20 cellular contexts compared by ENCODE assay signal in the genomic region with DNA sequence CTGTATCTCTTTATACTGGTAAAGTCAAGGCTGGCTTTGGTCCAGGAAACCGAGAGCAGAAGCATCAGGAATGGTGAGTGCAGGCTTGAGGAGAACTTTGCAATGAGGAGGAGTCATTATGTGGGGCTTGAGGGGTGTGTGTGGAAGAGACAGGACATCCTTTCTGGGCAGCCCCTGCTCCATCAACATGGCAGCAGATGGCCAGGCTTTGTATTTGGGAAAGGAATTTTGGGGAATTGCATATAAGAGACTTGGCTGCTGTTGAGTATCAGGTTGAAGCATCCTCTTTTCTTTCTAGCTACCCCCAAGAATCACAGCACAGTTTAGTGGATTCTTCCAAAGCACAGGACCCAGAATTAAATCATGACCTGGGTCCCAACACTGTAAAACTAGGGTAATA. TPM values are rescaled to one million over a fixed set of nuclear protein-coding genes. Genes with fewer than 3 reads are reported as not detected.
A peak's percentile ranks its signal among the peaks of the same experiment; 100 is the strongest.
DNase-seq lines count a peak whose midpoint lies in the region; ATAC-seq and TF ChIP-seq lines count a peak whose summit lies in the region.
"Had no signal": no experiment of that assay in that cellular context is flagged by ENCODE, and none has a peak within 500 bp of the region (broad histone marks: within the 10 kb centered on the region; RNA-seq: fewer than 3 reads in every experiment).

No MANE protein-coding gene starts in this region.

- H2BK120ac ChIP-seq in neuronal stem cell (ENCODE audit: low read depth, low read length) = no peak overlapping the region

- no peak overlapping the region for H2BK5ac ChIP-seq in neuronal stem cell (ENCODE audit: low read length)

- no peak overlapping the region for H2BK15ac ChIP-seq in neuronal stem cell (ENCODE audit: low read length)

- H3K27me3 ChIP-seq in body of pancreas (no peaks in the 10 kb centered on the region), neuronal stem cell (ENCODE audit: control insufficient read depth in 3 of 3, insufficient read depth in 3 of 3, low read depth in 1 of 3, low read length in 3 of 3) (no peaks in the 10 kb centered on the region)
- H3K27me3 ChIP-seq: BE2C had no signal

- no peak overlapping the region for H4K8ac ChIP-seq in neuronal stem cell (ENCODE audit: low read depth, low read length)

- no peak overlapping the region for H3K27ac ChIP-seq in HEK293 (ENCODE audit: extremely low read depth, low read depth, low read length)
- H3K27ac ChIP-seq in body of pancreas = peak overlapping the region in 3 of 4 donors; percentile 11 to 48 (median 25)
- H3K27ac ChIP-seq in neuronal stem cell (replicated peaks; ENCODE audit: low read length) = no peak overlapping the region

- no peak overlapping the region for H3K4me2 ChIP-seq in neuronal stem cell (ENCODE audit: insufficient read depth, low read length, poor library complexity, severe bottlenecking)
- H3K4me2 ChIP-seq: GM23338 had no signal

- no peaks in the 10 kb centered on the region for H3K9me3 Mint-ChIP-seq in activated CD4-positive, alpha-beta T cell treated with anti-CD3 and anti-CD28 coated beads, Interleukin-2, amount 10 ng/mL, durations not matched to agents 24 days and 14 days
- H3K9me3 Mint-ChIP-seq: CD4-positive, CD25-positive, alpha-beta regulatory T cell; CD8-positive, alpha-beta memory T cell; GM23338 had no signal

- no peaks in the 10 kb centered on the region for H3K4me1 Mint-ChIP-seq in activated CD4-positive, alpha-beta T cell treated with anti-CD3 and anti-CD28 coated beads, Interleukin-2, amount 10 ng/mL, durations not matched to agents 24 days and 14 days
- H3K4me1 Mint-ChIP-seq: CD4-positive, CD25-positive, alpha-beta regulatory T cell; CD8-positive, alpha-beta memory T cell had no signal

- TF ChIP-seq POLR2A in body of pancreas (IDR thresholded peaks at IDR 0.05) = no peak

- H3K4me1 ChIP-seq in HEK293 (ENCODE audit: control insufficient read depth, insufficient read depth, low read length) (no peaks in the 10 kb centered on the region), body of pancreas (peaks cover 43% of the 10 kb centered on the region), neuronal stem cell (ENCODE audit: control insufficient read depth in 2 of 2, insufficient read depth in 1 of 2, low read depth in 1 of 2, low read length in 2 of 2) (peaks cover 21 to 30% of the 10 kb centered on the region in 2 donors)
- H3K4me1 ChIP-seq: BE2C had no signal

- no peaks in the 10 kb centered on the region for H3K36me3 Mint-ChIP-seq in activated CD4-positive, alpha-beta T cell treated with anti-CD3 and anti-CD28 coated beads, Interleukin-2, amount 10 ng/mL, durations not matched to agents 24 days and 14 days (ENCODE audit: low read depth)
- H3K36me3 Mint-ChIP-seq: CD4-positive, CD25-positive, alpha-beta regulatory T cell; CD8-positive, alpha-beta memory T cell had no signal

- no peak overlapping the region for H3K4me3 ChIP-seq in HEK293 (ENCODE audit: low read depth, low read length)
- H3K4me3 ChIP-seq in body of pancreas = no peak overlapping the region
- H3K4me3 ChIP-seq in neuronal stem cell (ENCODE audit: low read length in 2 of 2) = no peak overlapping the region
- H3K4me3 ChIP-seq: GM23338 had no signal

- H3K27me3 Mint-ChIP-seq in activated CD4-positive, alpha-beta T cell treated with anti-CD3 and anti-CD28 coated beads, Interleukin-2, amount 10 ng/mL, durations not matched to agents 24 days and 14 days = no peaks in the 10 kb centered on the region
- H3K27me3 Mint-ChIP-seq: CD8-positive, alpha-beta memory T cell had no signal

- no peaks in the 10 kb centered on the region for H3K79me1 ChIP-seq in neuronal stem cell (ENCODE audit: low read depth, low read length)

- no peak overlapping the region for H2AFZ ChIP-seq in neuronal stem cell (ENCODE audit: low read length)
- H2AFZ ChIP-seq: GM23338 had no signal

- no peak overlapping the region for H3K9ac ChIP-seq in neuronal stem cell (ENCODE audit: low read depth, low read length, poor library complexity)

- no peak overlapping the region for H3K4me3 Mint-ChIP-seq in activated CD4-positive, alpha-beta T cell treated with anti-CD3 and anti-CD28 coated beads, Interleukin-2, amount 10 ng/mL, durations not matched to agents 24 days and 14 days
- H3K4me3 Mint-ChIP-seq: CD4-positive, CD25-positive, alpha-beta regulatory T cell; CD8-positive, alpha-beta memory T cell; GM23338 had no signal

- TF ChIP-seq CTCF in HEK293 (tag by site-specific recombination; IDR thresholded peaks at IDR 0.05) (no peak), body of pancreas (IDR thresholded peaks at IDR 0.05) (no peak)

- H3K9me3 ChIP-seq in HEK293 (ENCODE audit: control insufficient read depth, insufficient read depth, low read depth, low read length) = no peaks in the 10 kb centered on the region
- no peaks in the 10 kb centered on the region for H3K9me3 ChIP-seq in body of pancreas
- no peaks in the 10 kb centered on the region for H3K9me3 ChIP-seq in neuronal stem cell (replicated peaks in 1 of 2; ENCODE audit: control insufficient read depth in 2 of 2, insufficient read depth in 1 of 2, low read depth in 1 of 2, low read length in 2 of 2)
- H3K9me3 ChIP-seq: BE2C had no signal

- peak overlapping the region; percentile 73 for H3K18ac ChIP-seq in neuronal stem cell (ENCODE audit: low read length)

- H4K91ac ChIP-seq in neuronal stem cell (ENCODE audit: low read depth, low read length, poor library complexity) = peak overlapping the region; percentile 74

- H3K4ac ChIP-seq in neuronal stem cell (ENCODE audit: low read length) = no peak overlapping the region

- no peak overlapping the region for H3K27ac Mint-ChIP-seq in activated CD4-positive, alpha-beta T cell treated with anti-CD3 and anti-CD28 coated beads, Interleukin-2, amount 10 ng/mL, durations not matched to agents 24 days and 14 days
- H3K27ac Mint-ChIP-seq: CD4-positive, CD25-positive, alpha-beta regulatory T cell; CD8-positive, alpha-beta memory T cell; GM23338 had no signal

- ATAC-seq in body of pancreas (no peak), HG03175 (IDR thresholded peaks at IDR 0.05; ENCODE audit: unreplicated experiment) (no peak), HG02610 (IDR thresholded peaks at IDR 0.05; ENCODE audit: unreplicated experiment) (no peak)
- ATAC-seq: GM23338 had no signal

- WGBS in body of pancreas, 2 donors = 50 to 53% methylated on average over 1 of the region's 1 CpG
- no CpG with 5 or more reads among the region's 1 CpG for WGBS in neuronal stem cell (ENCODE audit: extremely low coverage in 2 of 2, insufficient read length in 2 of 2, insufficient replicate concordance in 1 of 2), 2 donors

- no peak overlapping the region for H3K23ac ChIP-seq in neuronal stem cell (ENCODE audit: low read depth, low read length, poor library complexity)

- CTCF ChIA-PET in HEK293 (lab: Yijun Ruan, JAX) = no interaction called here

- no peak overlapping the region for H2AK5ac ChIP-seq in neuronal stem cell (ENCODE audit: low read depth, low read length)

- H2BK12ac ChIP-seq in neuronal stem cell (ENCODE audit: low read length) = no peak overlapping the region

- POLR2A ChIA-PET in HEK293 (lab: Yijun Ruan, JAX) = no interaction called here

- H3K14ac ChIP-seq in neuronal stem cell (ENCODE audit: low read length) = peak overlapping the region; percentile 61

- no peak for DNase-seq in body of pancreas
- no peak for DNase-seq in neuronal stem cell (ENCODE audit: low spot score)
- DNase-seq in NCI-H1436 (lab: John Stamatoyannopoulos, UW) = no peak
- no peak for DNase-seq in activated CD4-positive, alpha-beta T cell treated with anti-CD3 and anti-CD28 coated beads, Interleukin-2, amount 10 ng/mL, durations not matched to agents 24 days and 14 days
- DNase-seq: ACHN; BE2C; C1 segment of cervical spinal cord; CD4-positive, CD25-positive, alpha-beta regulatory T cell; CD8-positive, alpha-beta memory T cell; COR-L47; DMS153; DMS79; GDM1; H7 had no signal

- intact Hi-C loops in body of pancreas (cut with DNase I) = no loop called here
- intact Hi-C loops in activated CD4-positive, alpha-beta T cell treated with anti-CD3 and anti-CD28 coated beads, Interleukin-2, amount 10 ng/mL, durations not matched to agents 24 days and 14 days (cut with micrococcal nuclease) = no loop called here

- H3K36me3 ChIP-seq in HEK293 (ENCODE audit: control insufficient read depth in 2 of 2, insufficient read depth in 1 of 2, low read length in 2 of 2) (no peaks in the 10 kb centered on the region), body of pancreas (replicated peaks in 1 of 2; ENCODE audit: insufficient read depth in 1 of 2, low read depth in 2 of 2) (no peaks in the 10 kb centered on the region), neuronal stem cell (replicated peaks in 1 of 2; ENCODE audit: control insufficient read depth in 2 of 2, insufficient read depth in 2 of 2, low read length in 2 of 2) (no peaks in the 10 kb centered on the region)
- H3K36me3 ChIP-seq: BE2C had no signal

RNA-seq across cellular contexts. Expression of a gene that starts 33.4 kb away (rescaled TPM):
- total RNA-seq in body of pancreas = 10 to 100 TPM; 20.4 to 23.1 TPM
- polyA plus RNA-seq in neuronal stem cell (2013, experiment 1 of 2) = 0.31 TPM
- 0.40 TPM for polyA plus RNA-seq in neuronal stem cell (2013, experiment 2 of 2)
- not detected in 2 replicates for total RNA-seq in activated CD4-positive, alpha-beta T cell treated with anti-CD3 and anti-CD28 coated beads, Interleukin-2, amount 10 ng/mL, durations not matched to agents 24 days and 14 days
- total RNA-seq: CD4-positive, CD25-positive, alpha-beta regulatory T cell; CD8-positive, alpha-beta memory T cell; Daoy; GM23338; H7; HT1080 had no signal
- polyA plus RNA-seq: CD4-positive, CD25-positive, alpha-beta regulatory T cell; CD8-positive, alpha-beta memory T cell; GM23338 had no signal

RNA-seq across cellular contexts. Expression of a gene that starts 55.8 kb away (rescaled TPM):
- total RNA-seq in body of pancreas = 1 to 10 TPM; 7.5 to 8.6 TPM
- 19.1 TPM for polyA plus RNA-seq in neuronal stem cell (2013, experiment 1 of 2)
- 19.2 TPM for polyA plus RNA-seq in neuronal stem cell (2013, experiment 2 of 2)
- 0.62 and 0.98 TPM in 2 replicates for total RNA-seq in activated CD4-positive, alpha-beta T cell treated with anti-CD3 and anti-CD28 coated beads, Interleukin-2, amount 10 ng/mL, durations not matched to agents 24 days and 14 days

Comparison
In these comparisons a context has a peak if more than half of its experiments do, and no peak if none do; other contexts are left out.
1. H3K27ac ChIP-seq: peak in body of pancreas (3 of 4); none in HEK293 (single experiment) and neuronal stem cell (single experiment).
2. RNA of a gene that starts 33.4 kb away (total RNA-seq): 20.4 to 23.1 TPM in body of pancreas; not detected in activated CD4-positive, alpha-beta T cell treated with anti-CD3 and anti-CD28 coated beads, Interleukin-2, amount 10 ng/mL, durations not matched to agents 24 days and 14 days; every median in the first group is over 10 times any median in the second.